Comparison of ENCODE assay signal across 9 cellular contexts in genomic region chr4:67198757-67199156, GRCh38.
DNase-seq lines count a peak whose midpoint lies in the region; TF ChIP-seq lines count a peak whose summit lies in the region.
"Had no signal": no experiment of that assay in that cellular context is flagged by ENCODE, and none has a peak within 500 bp of the region (broad histone marks: within the 10 kb centered on the region; RNA-seq: fewer than 3 reads in every experiment).

No MANE protein-coding gene starts in this region.

- H3K27ac ChIP-seq in SU-DHL-6 (ENCODE audit: low read depth, low read length), result no peak overlapping the region

- no peak overlapping the region for H3K9ac ChIP-seq in SU-DHL-6 (ENCODE audit: low read length)

- H3K27ac Mint-ChIP-seq in CD14-positive monocyte, result no peak overlapping the region

- intact Hi-C loops in CD14-positive monocyte (cut with micrococcal nuclease), result no loop called here

- H3F3A ChIP-seq in SU-DHL-6 (ENCODE audit: insufficient read depth), result no peaks in the 10 kb centered on the region

- peaks cover 0 to 3% (median 0%) of the 10 kb centered on the region in 7 donors for H3K9me3 Mint-ChIP-seq in CD14-positive monocyte

- CTCF ChIA-PET in GM10248 (lab: Yijun Ruan, JAX), result interaction anchor here (1.0 to 1.2 kb wide), 2 partner anchors 111 to 113 kb away, joined by 3 to 4 read pairs; no protein-coding TSS in a partner anchor

- no peaks in the 10 kb centered on the region for H3K27me3 ChIP-seq in SU-DHL-6 (ENCODE audit: low read length)
- H3K27me3 ChIP-seq in kidney epithelial cell (ENCODE audit: control insufficient read depth, insufficient read depth, low read length), result no peaks in the 10 kb centered on the region

- H3K36me3 Mint-ChIP-seq in CD14-positive monocyte, result no peaks in the 10 kb centered on the region

- H3K9me2 ChIP-seq in SU-DHL-6 (replicated peaks; ENCODE audit: insufficient read depth, low read length), result no peaks in the 10 kb centered on the region

- H3K9me3 ChIP-seq in SU-DHL-6 (ENCODE audit: insufficient read depth, low read length), result no peaks in the 10 kb centered on the region

- H3K4me3 Mint-ChIP-seq in CD14-positive monocyte, result no peak overlapping the region
- H3K4me3 Mint-ChIP-seq: central memory CD8-positive, alpha-beta T cell had no signal

- DNase-seq in GM10248 (ENCODE audit: extremely low spot score) (peak; percentile 4), HT1080 (ENCODE audit: low read depth) (peak; percentile 28), kidney epithelial cell (ENCODE audit: low read depth) (peak; percentile 18), nucleus accumbens (lab: John Stamatoyannopoulos, UW) (no peak), CD14-positive monocyte (ENCODE audit: low spot score) (no peak), putamen (ENCODE audit: low spot score) (no peak)
- DNase-seq in stimulated activated CD4-positive, alpha-beta T cell treated with anti-CD3 and anti-CD28 coated beads, Interleukin-12 subunit alpha, Interleukin-12 subunit beta, amount 100 ng/mL, for 4 hours, result no peak

- H3K4me1 Mint-ChIP-seq in CD14-positive monocyte, result no peaks in the 10 kb centered on the region
- H3K4me1 Mint-ChIP-seq: central memory CD8-positive, alpha-beta T cell had no signal

- H3K36me3 ChIP-seq in SU-DHL-6 (ENCODE audit: low read length), result no peaks in the 10 kb centered on the region
- H3K36me3 ChIP-seq in kidney epithelial cell (ENCODE audit: control insufficient read depth, insufficient read depth, low read length), result no peaks in the 10 kb centered on the region

- no peak for TF ChIP-seq CTCF in GM10248 (IDR thresholded peaks at IDR 0.05; ENCODE audit: control extremely low read depth, extremely low read depth, low read depth, missing control alignments)
- TF ChIP-seq CTCF in SU-DHL-6 (IDR thresholded peaks at IDR 0.05; ENCODE audit: insufficient read depth, low read length, poor library complexity, severe bottlenecking), result peak; percentile 19
- peak; percentile 38 for TF ChIP-seq CTCF in kidney epithelial cell (IDR thresholded peaks at IDR 0.05; ENCODE audit: insufficient read depth, low read length, poor library complexity, severe bottlenecking)
- TF ChIP-seq CTCF in CD14-positive monocyte (IDR thresholded peaks at IDR 0.05), result no peak

- no peaks in the 10 kb centered on the region for H3K79me2 ChIP-seq in SU-DHL-6 (ENCODE audit: insufficient read depth, low read length)

- H3K27me3 Mint-ChIP-seq in CD14-positive monocyte (ENCODE audit: low read depth in 3 of 3), result no peaks in the 10 kb centered on the region
- H3K27me3 Mint-ChIP-seq: central memory CD8-positive, alpha-beta T cell had no signal

- H3K4me3 ChIP-seq in SU-DHL-6 (ENCODE audit: insufficient read depth, low read length, poor library complexity, severe bottlenecking) (no peak overlapping the region), kidney epithelial cell (ENCODE audit: low read depth, low read length) (no peak overlapping the region)

- POLR2A ChIA-PET in GM10248 (lab: Yijun Ruan, JAX), result no interaction called here

- H2AFZ ChIP-seq in SU-DHL-6 (ENCODE audit: low read depth, low read length, severe bottlenecking), result no peak overlapping the region

- H4K20me1 ChIP-seq in SU-DHL-6 (ENCODE audit: low read depth, low read length), result no peaks in the 10 kb centered on the region

- H3K4me2 ChIP-seq in SU-DHL-6 (ENCODE audit: low read depth, low read length, poor library complexity, severe bottlenecking), result no peak overlapping the region

Comparison
In these comparisons a context has a peak if more than half of its experiments do, and no peak if none do; other contexts are left out.
1. DNase-seq: peak in GM10248 (single experiment), HT1080 (single experiment) and kidney epithelial cell (single experiment); none in stimulated activated CD4-positive, alpha-beta T cell treated with anti-CD3 and anti-CD28 coated beads, Interleukin-12 subunit alpha, Interleukin-12 subunit beta, amount 100 ng/mL, for 4 hours (single experiment), nucleus accumbens (0 of 56), CD14-positive monocyte (single experiment) and putamen (single experiment).
2. CTCF ChIP-seq: peak in SU-DHL-6 (single experiment) and kidney epithelial cell (single experiment); none in GM10248 (single experiment) and CD14-positive monocyte (single experiment).